Comparison of ENCODE assay signal across 1 cellular context in genomic region chr22:45731798-45732495, GRCh38.
TF ChIP-seq lines count a peak whose summit lies in the region.

No MANE protein-coding gene starts in this region.

TF ChIP-seq in GM23338, 12 proteins besides CTCF, POLR2A, EP300 and RAD21 (continued from another document):
- TF ChIP-seq ZNF114 (CRISPR knock-in tag; IDR thresholded peaks at IDR 0.05): no peak
- TF ChIP-seq, protein P1, sequence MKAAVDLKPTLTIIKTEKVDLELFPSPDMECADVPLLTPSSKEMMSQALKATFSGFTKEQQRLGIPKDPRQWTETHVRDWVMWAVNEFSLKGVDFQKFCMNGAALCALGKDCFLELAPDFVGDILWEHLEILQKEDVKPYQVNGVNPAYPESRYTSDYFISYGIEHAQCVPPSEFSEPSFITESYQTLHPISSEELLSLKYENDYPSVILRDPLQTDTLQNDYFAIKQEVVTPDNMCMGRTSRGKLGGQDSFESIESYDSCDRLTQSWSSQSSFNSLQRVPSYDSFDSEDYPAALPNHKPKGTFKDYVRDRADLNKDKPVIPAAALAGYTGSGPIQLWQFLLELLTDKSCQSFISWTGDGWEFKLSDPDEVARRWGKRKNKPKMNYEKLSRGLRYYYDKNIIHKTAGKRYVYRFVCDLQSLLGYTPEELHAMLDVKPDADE (IDR thresholded peaks at IDR 0.05): no peak
- TF ChIP-seq CREB1 (CRISPR knock-in tag; IDR thresholded peaks at IDR 0.05; ENCODE audit: low read depth): no peak
- no peak for TF ChIP-seq JUNB (IDR thresholded peaks at IDR 0.05; ENCODE audit: unreplicated experiment)
- no peak for TF ChIP-seq STAT1 (IDR thresholded peaks at IDR 0.05; ENCODE audit: unreplicated experiment)
- no peak for TF ChIP-seq POLR2AphosphoS5 (IDR thresholded peaks at IDR 0.05; ENCODE audit: low read depth)
